ENCODE assay signal across 11 cellular contexts in the genomic region with DNA sequence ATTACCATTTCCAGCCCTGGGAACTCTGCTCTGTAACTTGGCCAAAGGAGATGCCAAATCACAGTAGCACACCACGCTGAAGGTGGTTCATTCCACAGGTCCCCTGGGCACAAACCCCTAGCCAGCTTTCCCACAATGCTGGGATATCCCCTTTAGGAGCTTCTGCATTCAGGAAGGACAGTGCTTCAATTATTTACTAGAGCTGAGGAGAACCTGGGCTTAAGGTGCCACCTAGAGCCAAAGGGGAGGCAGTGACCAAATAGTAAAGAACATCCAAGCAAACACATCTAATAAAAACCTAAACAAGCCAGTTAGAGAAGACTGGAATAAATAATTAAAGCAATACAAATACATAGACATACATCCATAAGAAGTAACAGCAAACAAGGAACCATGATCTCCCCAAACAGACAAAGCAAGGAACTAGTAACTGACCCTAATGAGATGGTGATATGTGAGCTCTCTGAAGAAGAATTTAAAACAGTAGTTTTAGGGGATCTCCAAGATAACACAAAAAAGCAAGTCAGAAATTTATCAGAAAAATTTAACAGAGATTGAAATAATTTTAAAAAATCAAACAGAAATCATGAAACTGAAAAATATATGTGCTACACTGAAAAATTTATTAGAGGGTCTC. TPM values are rescaled to one million over a fixed set of nuclear protein-coding genes. Genes with fewer than 3 reads are reported as not detected.
DNase-seq lines count a peak whose midpoint lies in the region; ATAC-seq and TF ChIP-seq lines count a peak whose summit lies in the region.
"Had no signal": no experiment of that assay in that cellular context is flagged by ENCODE, and none has a peak within 500 bp of the region (broad histone marks: within the 10 kb centered on the region; RNA-seq: fewer than 3 reads in every experiment).

No MANE protein-coding gene starts in this region.

- H3K79me2 ChIP-seq in DND-41 (ENCODE audit: insufficient read depth, low read length), result no peaks in the 10 kb centered on the region

- no peaks in the 10 kb centered on the region for H3K36me3 ChIP-seq in DND-41 (ENCODE audit: insufficient read depth, low read length)
- H3K36me3 ChIP-seq in iPS-15b (ENCODE audit: control insufficient read depth, insufficient read depth, low read length), result no peaks in the 10 kb centered on the region
- H3K36me3 ChIP-seq in body of pancreas (replicated peaks in 1 of 2; ENCODE audit: insufficient read depth in 1 of 2, low read depth in 2 of 2), result no peaks in the 10 kb centered on the region

- TF ChIP-seq POLR2A in body of pancreas (IDR thresholded peaks at IDR 0.05), result no peak

- no peak overlapping the region for H2AFZ ChIP-seq in DND-41 (ENCODE audit: low read depth, low read length)

- DNase-seq in DND-41 (no peak), RKO (ENCODE audit: low spot score) (peak; percentile 66), NCI-H1930 (lab: John Stamatoyannopoulos, UW) (no peak), midbrain (lab: John Stamatoyannopoulos, UW) (no peak), body of pancreas (no peak)
- DNase-seq: activated B cell treated with CpG ODN at 0.5 μM for 24 hours, left cardiac atrium, posterior cingulate gyrus had no signal

- H3K27me3 ChIP-seq in DND-41 (ENCODE audit: insufficient read depth, low read length, poor library complexity) (peaks cover 6% of the 10 kb centered on the region), iPS-15b (ENCODE audit: control insufficient read depth, insufficient read depth, low read length) (no peaks in the 10 kb centered on the region), body of pancreas (no peaks in the 10 kb centered on the region)

- H3K9ac ChIP-seq in DND-41 (ENCODE audit: low read depth, low read length), result no peak overlapping the region
- H3K9ac ChIP-seq in iPS-15b (ENCODE audit: low read depth, low read length), result peak overlapping the region; percentile 47

- intact Hi-C loops in body of pancreas (cut with DNase I), result no loop called here

- H3K4me3 ChIP-seq in DND-41 (ENCODE audit: low read depth in 1 of 2, low read length in 2 of 2) (no peak overlapping the region), iPS-15b (ENCODE audit: low read depth, low read length) (no peak overlapping the region), body of pancreas (no peak overlapping the region)

- no peak overlapping the region for H3K27ac ChIP-seq in DND-41 (ENCODE audit: low read length)
- H3K27ac ChIP-seq in body of pancreas, result no peak overlapping the region

- ATAC-seq in DND-41 (ENCODE audit: insufficient read depth, low read depth) (no peak), GM21526 (IDR thresholded peaks at IDR 0.05; ENCODE audit: low FRiP score, unreplicated experiment) (peak; percentile 52), HG02884 (IDR thresholded peaks at IDR 0.05; ENCODE audit: unreplicated experiment) (no peak), body of pancreas (no peak)
- ATAC-seq: left cardiac atrium had no signal

- H3K4me2 ChIP-seq in DND-41 (ENCODE audit: insufficient read depth, low read length), result no peak overlapping the region

- H3K4me1 ChIP-seq in DND-41 (ENCODE audit: insufficient read depth, low read length) (no peaks in the 10 kb centered on the region), iPS-15b (ENCODE audit: control insufficient read depth, insufficient read depth, low read length) (peaks cover 11% of the 10 kb centered on the region), body of pancreas (no peaks in the 10 kb centered on the region)

- H4K20me1 ChIP-seq in DND-41 (ENCODE audit: insufficient read depth, low read length), result no peaks in the 10 kb centered on the region

- 22 to 24% methylated on average over 1 of the region's 1 CpG for WGBS in body of pancreas, 2 donors

- H3K9me3 ChIP-seq in DND-41 (ENCODE audit: insufficient read depth, low read length, severe bottlenecking) (no peaks in the 10 kb centered on the region), iPS-15b (ENCODE audit: control insufficient read depth, insufficient read depth, low read length) (no peaks in the 10 kb centered on the region), body of pancreas (no peaks in the 10 kb centered on the region)

- peak; percentile 25 for TF ChIP-seq CTCF in DND-41 (IDR thresholded peaks at IDR 0.05; ENCODE audit: borderline replicate concordance, extremely low read depth, low read length, poor library complexity, severe bottlenecking)
- TF ChIP-seq CTCF in body of pancreas (IDR thresholded peaks at IDR 0.05), result no peak

RNA-seq across cellular contexts. Expression of a gene that starts 14.6 kb away (rescaled TPM):
- under 1 TPM in 1 of 2 donors, not detected in 1; 0.26 TPM for total RNA-seq in body of pancreas
- total RNA-seq: activated B cell treated with CpG ODN at 0.5 μM for 24 hours had no signal
